In the genomic region with DNA sequence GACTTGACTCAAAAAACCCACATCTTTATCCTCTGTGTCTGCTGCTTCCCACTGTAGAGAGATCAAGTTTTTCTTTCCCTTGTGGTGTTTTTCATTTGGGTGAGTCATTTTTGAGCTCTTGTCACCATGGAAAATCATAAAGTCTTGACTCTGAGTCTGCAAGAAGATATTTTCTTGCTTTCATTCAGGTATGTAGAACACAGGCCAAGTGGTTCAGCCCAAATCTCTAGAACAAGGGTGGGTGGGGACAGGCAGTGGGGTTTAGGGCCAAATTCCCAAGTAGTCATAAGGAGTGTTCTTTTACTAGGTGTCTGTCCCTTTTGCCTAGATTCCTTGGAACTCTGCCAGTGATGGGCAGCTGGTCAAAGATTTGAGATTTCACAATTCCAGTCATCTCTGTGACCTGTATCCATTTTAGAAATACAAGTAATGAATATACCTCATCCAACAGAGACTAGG, we compare ENCODE assay signal across 9 cellular contexts. TPM values are rescaled to one million over a fixed set of nuclear protein-coding genes. Genes with fewer than 3 reads are reported as not detected.
DNase-seq lines count a peak whose midpoint lies in the region; ATAC-seq and TF ChIP-seq lines count a peak whose summit lies in the region.
"Had no signal": no experiment of that assay in that cellular context is flagged by ENCODE, and none has a peak within 500 bp of the region (broad histone marks: within the 10 kb centered on the region; RNA-seq: fewer than 3 reads in every experiment).

No MANE protein-coding gene starts in this region.

- CTCF ChIA-PET in HCT116 (lab: Charles Lee) (interaction anchor here (1.2 kb wide), 1 partner anchor 77 kb away, joined by 3 read pairs; no protein-coding TSS in a partner anchor), WTC11 (lab: Charles Lee) (interaction anchor here (0.9 to 1.6 kb wide), 3 partner anchors 196 to 219 kb away, joined by 3 to 7 read pairs (median 6); no protein-coding TSS in a partner anchor)

- H3K9ac ChIP-seq in HCT116 (ENCODE audit: low read length), result peak overlapping the region; percentile 41

- H2AFZ ChIP-seq in HCT116 (ENCODE audit: low read depth, low read length, poor library complexity, severe bottlenecking), result no peak overlapping the region

- RAD21 ChIA-PET in HCT116 (lab: Charles Lee; ENCODE audit: low non-redundant PET in 1 of 2, low total read pairs in 2 of 2, uncharacterized antibody in 2 of 2, unreplicated experiment in 2 of 2), result no interaction called here

- ATAC-seq in HCT116 (peak; percentile 75), heart right ventricle (peak in 6 of 8 donors; percentile 28 to 88 (median 57)), GM21423 (IDR thresholded peaks at IDR 0.05; ENCODE audit: unreplicated experiment) (no peak), HG02870 (IDR thresholded peaks at IDR 0.05; ENCODE audit: unreplicated experiment) (no peak), WTC11 (no peak)

- peak overlapping the region; percentile 49; the same call in 1 of the 2 replicates for H3K27ac ChIP-seq in HCT116 (ENCODE audit: low read depth, low read length)
- peak overlapping the region in 5 of 10 donors; percentile 23 to 56 (median 48) for H3K27ac ChIP-seq in heart right ventricle
- peak overlapping the region; percentile 81 for H3K27ac ChIP-seq in suprapubic skin

- intact Hi-C loops in HCT116 (cut with micrococcal nuclease) (no loop called here), heart right ventricle (cut with DNase I) (loop anchor here in 1 of 10 donors (10.0 kb wide), 1 partner anchor 56 kb away; no protein-coding TSS in a partner anchor)

- H3K36me3 ChIP-seq in HCT116 (ENCODE audit: control insufficient read depth in 1 of 2, insufficient read depth in 2 of 2, low read length in 2 of 2) (no peaks in the 10 kb centered on the region), heart right ventricle (no peaks in the 10 kb centered on the region), suprapubic skin (no peaks in the 10 kb centered on the region)

- TF ChIP-seq CTCF in HCT116 (IDR thresholded peaks at IDR 0.05 in 2 of 3, conservative IDR thresholded peaks at IDR 0.05 in 1 of 3; ENCODE audit: borderline replicate concordance in 1 of 3, insufficient read depth in 1 of 3, low read depth in 2 of 3, low read length in 2 of 3) (no peak), heart right ventricle (IDR thresholded peaks at IDR 0.05) (no peak), suprapubic skin (IDR thresholded peaks at IDR 0.05) (no peak), WTC11 (IDR thresholded peaks at IDR 0.05) (no peak)

- H4K20me1 ChIP-seq in HCT116 (ENCODE audit: insufficient read depth), result no peaks in the 10 kb centered on the region

- TF ChIP-seq RAD21 in HCT116 (IDR thresholded peaks at IDR 0.05; ENCODE audit: low read depth), result no peak

- H3K27me3 Mint-ChIP-seq in WTC11 (ENCODE audit: low read depth), result peaks cover 98% of the 10 kb centered on the region

- TF ChIP-seq EP300 in suprapubic skin (IDR thresholded peaks at IDR 0.05), result no peak

- H3K4me3 Mint-ChIP-seq in WTC11, result no peak overlapping the region

- POLR2A ChIA-PET in HCT116 (lab: Charles Lee) (interaction anchor here (0.9 to 4.1 kb wide), 8 partner anchors 8 to 59 kb away, joined by 3 to 23 read pairs (median 5); a partner anchor contains a TSS), WTC11 (lab: Charles Lee) (no interaction called here)

- H3K27me3 ChIP-seq in HCT116 (ENCODE audit: insufficient read depth, low read length) (no peaks in the 10 kb centered on the region), heart right ventricle (no peaks in the 10 kb centered on the region), suprapubic skin (no peaks in the 10 kb centered on the region)

- H3K4me1 ChIP-seq in HCT116 (ENCODE audit: control insufficient read depth in 1 of 2, insufficient read depth in 2 of 2, low read length in 2 of 2), result peaks cover 22 to 59% of the 10 kb centered on the region in 2 experiments
- H3K4me1 ChIP-seq in heart right ventricle, result peaks cover 0 to 29% (median 14%) of the 10 kb centered on the region in 9 donors
- peaks cover 21% of the 10 kb centered on the region for H3K4me1 ChIP-seq in suprapubic skin

- no peaks in the 10 kb centered on the region for H3K9me2 ChIP-seq in HCT116 (ENCODE audit: insufficient read depth)

- H3K9me3 ChIP-seq in HCT116 (ENCODE audit: control insufficient read depth in 1 of 2, insufficient read depth in 1 of 2, low read depth in 1 of 2, low read length in 2 of 2), result no peaks in the 10 kb centered on the region
- H3K9me3 ChIP-seq in heart right ventricle, result no peaks in the 10 kb centered on the region
- no peaks in the 10 kb centered on the region for H3K9me3 ChIP-seq in suprapubic skin

- H3K4me3 ChIP-seq in HCT116 (replicated peaks in 1 of 2; ENCODE audit: low read depth in 1 of 2, low read length in 2 of 2), result no peak overlapping the region
- H3K4me3 ChIP-seq in heart right ventricle, result no peak overlapping the region
- H3K4me3 ChIP-seq in suprapubic skin, result no peak overlapping the region

- no peak overlapping the region for H3K27ac Mint-ChIP-seq in WTC11

- no peaks in the 10 kb centered on the region for H3K36me3 Mint-ChIP-seq in WTC11

- H3K4me1 Mint-ChIP-seq in WTC11, result peaks cover 11% of the 10 kb centered on the region

- BruUV-seq in HCT116 (replicated peaks; lab: Mats Ljungman, UMichigan), result no TSS peak

- no peaks in the 10 kb centered on the region for H3K9me3 Mint-ChIP-seq in WTC11

- H3K4me2 ChIP-seq in HCT116 (ENCODE audit: low read length), result peak overlapping the region; percentile 48

- TF ChIP-seq POLR2A in HCT116 (IDR thresholded peaks at IDR 0.05; ENCODE audit: borderline replicate concordance, extremely low read depth, insufficient read depth, insufficient read length) (no peak), suprapubic skin (IDR thresholded peaks at IDR 0.05) (no peak)

- peak; percentile 71 for DNase-seq in HCT116 (ENCODE audit: low read depth, low spot score)
- peak; percentile 64 for DNase-seq in amniotic epithelial cell (ENCODE audit: low read depth)
- DNase-seq in heart right ventricle, result no peak
- DNase-seq in suprapubic skin (ENCODE audit: low spot score in 2 of 2), result peak; percentile 83 to 87
- no peak for DNase-seq in WTC11 (ENCODE audit: low spot score)
- no peak for DNase-seq in stimulated activated CD4-positive, alpha-beta T cell treated with anti-CD3 and anti-CD28 coated beads, Interleukin-4, amount 100 ng/mL, for 24 hours
- DNase-seq: NCI-H187 treated with DMSO at 0.1 percent for 48 hours had no signal

- no peaks in the 10 kb centered on the region for H3K79me2 ChIP-seq in HCT116 (ENCODE audit: insufficient read depth, low read length)

TF ChIP-seq in HCT116, 20 proteins besides CTCF, POLR2A, EP300 and RAD21:
- TF ChIP-seq CEBPB (IDR thresholded peaks at IDR 0.05; ENCODE audit: low read depth), result peak; percentile 87
- no peak for TF ChIP-seq ZFX (IDR thresholded peaks at IDR 0.05)
- peak; percentile 52 for TF ChIP-seq JUND (IDR thresholded peaks at IDR 0.05)
- TF ChIP-seq FOSL1 (IDR thresholded peaks at IDR 0.05; ENCODE audit: low read depth), result peak; percentile 64
- TF ChIP-seq SP1 (IDR thresholded peaks at IDR 0.05; ENCODE audit: low read depth), result peak; percentile 34; the same call in 1 of the 2 replicates
TF ChIP-seq in HCT116: peak in this region for 4.

TF ChIP-seq in WTC11, 78 proteins besides CTCF, POLR2A, EP300 and RAD21:
- TF ChIP-seq, protein P1, sequence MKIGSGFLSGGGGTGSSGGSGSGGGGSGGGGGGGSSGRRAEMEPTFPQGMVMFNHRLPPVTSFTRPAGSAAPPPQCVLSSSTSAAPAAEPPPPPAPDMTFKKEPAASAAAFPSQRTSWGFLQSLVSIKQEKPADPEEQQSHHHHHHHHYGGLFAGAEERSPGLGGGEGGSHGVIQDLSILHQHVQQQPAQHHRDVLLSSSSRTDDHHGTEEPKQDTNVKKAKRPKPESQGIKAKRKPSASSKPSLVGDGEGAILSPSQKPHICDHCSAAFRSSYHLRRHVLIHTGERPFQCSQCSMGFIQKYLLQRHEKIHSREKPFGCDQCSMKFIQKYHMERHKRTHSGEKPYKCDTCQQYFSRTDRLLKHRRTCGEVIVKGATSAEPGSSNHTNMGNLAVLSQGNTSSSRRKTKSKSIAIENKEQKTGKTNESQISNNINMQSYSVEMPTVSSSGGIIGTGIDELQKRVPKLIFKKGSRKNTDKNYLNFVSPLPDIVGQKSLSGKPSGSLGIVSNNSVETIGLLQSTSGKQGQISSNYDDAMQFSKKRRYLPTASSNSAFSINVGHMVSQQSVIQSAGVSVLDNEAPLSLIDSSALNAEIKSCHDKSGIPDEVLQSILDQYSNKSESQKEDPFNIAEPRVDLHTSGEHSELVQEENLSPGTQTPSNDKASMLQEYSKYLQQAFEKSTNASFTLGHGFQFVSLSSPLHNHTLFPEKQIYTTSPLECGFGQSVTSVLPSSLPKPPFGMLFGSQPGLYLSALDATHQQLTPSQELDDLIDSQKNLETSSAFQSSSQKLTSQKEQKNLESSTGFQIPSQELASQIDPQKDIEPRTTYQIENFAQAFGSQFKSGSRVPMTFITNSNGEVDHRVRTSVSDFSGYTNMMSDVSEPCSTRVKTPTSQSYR (CRISPR knock-in tag; IDR thresholded peaks at IDR 0.05), result no peak
- TF ChIP-seq ZNF423 (CRISPR knock-in tag; IDR thresholded peaks at IDR 0.05) (no peak), ZNF232 (CRISPR knock-in tag; IDR thresholded peaks at IDR 0.05) (no peak)

RNA-seq across cellular contexts. Expression of a gene that starts 21.5 kb away (rescaled TPM):
- total RNA-seq in HCT116 (2021; ENCODE audit: unreplicated experiment) (128 TPM), heart right ventricle (10 to 100 TPM; 20.9 to 34.3 (median 28.8) TPM), suprapubic skin (10 to 100 TPM; 23.4 to 38.3 (median 28.6) TPM), WTC11 (2021) (3.5 to 6.6 TPM (median 4.4 TPM) in 3 replicates)
- polyA plus RNA-seq in HCT116 (2012), result 29.0 and 40.6 TPM in 2 replicates
- polyA plus RNA-seq in heart right ventricle, result 10 to 100 TPM in 1 of 2 donors, 1 to 10 TPM in 1; 8.8 to 23.8 TPM

Comparison
In these comparisons a context has a peak if more than half of its experiments do, and no peak if none do; other contexts are left out.
1. ATAC-seq: peak in HCT116 (single experiment) and heart right ventricle (6 of 8); none in GM21423 (single experiment), HG02870 (single experiment) and WTC11 (single experiment).
2. DNase-seq: peak in HCT116 (single experiment), amniotic epithelial cell (single experiment) and suprapubic skin (2 of 2); none in heart right ventricle (0 of 2), WTC11 (single experiment) and stimulated activated CD4-positive, alpha-beta T cell treated with anti-CD3 and anti-CD28 coated beads, Interleukin-4, amount 100 ng/mL, for 24 hours (single experiment).